In genomic region chr19:39858541-39858940, GRCh38 we compare ENCODE assay signal across 13 cellular contexts. TPM values are rescaled to one million over a fixed set of nuclear protein-coding genes. Genes with fewer than 3 reads are reported as not detected.
DNase-seq lines count a peak whose midpoint lies in the region; ATAC-seq, FAIRE-seq and TF ChIP-seq lines count a peak whose summit lies in the region.
"Had no signal": no experiment of that assay in that cellular context is flagged by ENCODE, and none has a peak within 500 bp of the region (broad histone marks: within the 10 kb centered on the region; RNA-seq: fewer than 3 reads in every experiment).

No MANE protein-coding gene starts in this region.

- H3K9me3 ChIP-seq in DND-41 (ENCODE audit: insufficient read depth, low read length, severe bottlenecking) (no peaks in the 10 kb centered on the region), PC-9 (ENCODE audit: insufficient read depth, low read depth) (no peaks in the 10 kb centered on the region)

- no peaks in the 10 kb centered on the region for H3K36me3 Mint-ChIP-seq in nephron progenitor cell (ENCODE audit: low read depth)
- no peaks in the 10 kb centered on the region for H3K36me3 Mint-ChIP-seq in activated T-cell treated with anti-CD3 and anti-CD28 coated beads, Interleukin-2, amount 50 U/mL, for 4 hours (ENCODE audit: insufficient read depth)

- H3K79me2 ChIP-seq in DND-41 (ENCODE audit: insufficient read depth, low read length) = no peaks in the 10 kb centered on the region
- H3K79me2 ChIP-seq in PC-9 (ENCODE audit: low read depth) = no peaks in the 10 kb centered on the region

- peak overlapping the region; percentile 30 for H3K4me3 Mint-ChIP-seq in nephron progenitor cell
- no peak overlapping the region for H3K4me3 Mint-ChIP-seq in activated T-cell treated with anti-CD3 and anti-CD28 coated beads, Interleukin-2, amount 50 U/mL, for 4 hours
- H3K4me3 Mint-ChIP-seq: activated B cell treated with CpG ODN at 0.5 μM for 24 hours; activated T-cell treated with anti-CD3 and anti-CD28 coated beads, Interleukin-2, amount 50 U/mL, for 72 hours had no signal

- no peaks in the 10 kb centered on the region for H3K9me2 ChIP-seq in PC-9 (ENCODE audit: insufficient read depth)

- no TSS peak for BruUV-seq in PC-9 (replicated peaks; lab: Mats Ljungman, UMichigan)

- peaks cover 17% of the 10 kb centered on the region for H3K27me3 Mint-ChIP-seq in nephron progenitor cell (ENCODE audit: low read depth, poor library complexity)
- H3K27me3 Mint-ChIP-seq in activated T-cell treated with anti-CD3 and anti-CD28 coated beads, Interleukin-2, amount 50 U/mL, for 4 hours (ENCODE audit: low read depth) = no peaks in the 10 kb centered on the region

- H3F3A ChIP-seq in PC-9 (ENCODE audit: insufficient read depth, low read depth) = no peaks in the 10 kb centered on the region

- H3K4me1 ChIP-seq in DND-41 (ENCODE audit: insufficient read depth, low read length) (peaks cover 15% of the 10 kb centered on the region), PC-9 (replicated peaks; ENCODE audit: insufficient read depth) (no peaks in the 10 kb centered on the region)

- H3K9ac ChIP-seq in DND-41 (ENCODE audit: low read depth, low read length) = peak overlapping the region; percentile 48

- H2AFZ ChIP-seq in DND-41 (ENCODE audit: low read depth, low read length) = peak overlapping the region; percentile 76
- H2AFZ ChIP-seq in PC-9 = no peak overlapping the region

- no peak for FAIRE-seq in bronchial epithelial cell (lab: Jason Lieb, UNC)
- FAIRE-seq: GM12878 had no signal

- CTCF ChIA-PET in PC-9 (lab: Charles Lee) = no interaction called here

- peak; percentile 99 for ATAC-seq in DND-41 (ENCODE audit: insufficient read depth, low read depth)
- no peak for ATAC-seq in activated T-cell treated with anti-CD3 and anti-CD28 coated beads, Interleukin-2, amount 50 U/mL, for 4 hours
- ATAC-seq: activated T-cell treated with anti-CD3 and anti-CD28 coated beads, Interleukin-2, amount 50 U/mL, for 72 hours; GM12878 had no signal

- H3K36me3 ChIP-seq in DND-41 (ENCODE audit: insufficient read depth, low read length) (no peaks in the 10 kb centered on the region), bronchial epithelial cell (ENCODE audit: control insufficient read depth, insufficient read depth, low read length) (no peaks in the 10 kb centered on the region), PC-9 (ENCODE audit: low read depth) (no peaks in the 10 kb centered on the region)

- H3K4me3 ChIP-seq in DND-41 (ENCODE audit: low read depth in 1 of 2, low read length in 2 of 2) = peak overlapping the region in 1 of 2 experiments; percentile 50; a peak in 2 of 4 replicates
- H3K4me3 ChIP-seq in bronchial epithelial cell (ENCODE audit: low read depth, low read length) = no peak overlapping the region
- H3K4me3 ChIP-seq in PC-9 = no peak overlapping the region
- H3K4me3 ChIP-seq: GM12878 had no signal

- POLR2A ChIA-PET in PC-9 (lab: Charles Lee; ENCODE audit: unreplicated experiment) = no interaction called here

- peak; percentile 32 for TF ChIP-seq CTCF in DND-41 (IDR thresholded peaks at IDR 0.05; ENCODE audit: borderline replicate concordance, extremely low read depth, low read length, poor library complexity, severe bottlenecking)
- TF ChIP-seq CTCF in bronchial epithelial cell (IDR thresholded peaks at IDR 0.05; ENCODE audit: insufficient read depth, low read length, severe bottlenecking) = no peak
- TF ChIP-seq CTCF in nephron progenitor cell (IDR thresholded peaks at IDR 0.05) = no peak
- TF ChIP-seq CTCF in PC-9 (conservative IDR thresholded peaks at IDR 0.05) = no peak

- H3K27ac ChIP-seq in DND-41 (ENCODE audit: low read length) = peak overlapping the region; percentile 73
- no peak overlapping the region for H3K27ac ChIP-seq in PC-9

- no peaks in the 10 kb centered on the region for H3K4me1 Mint-ChIP-seq in nephron progenitor cell
- H3K4me1 Mint-ChIP-seq in activated T-cell treated with anti-CD3 and anti-CD28 coated beads, Interleukin-2, amount 50 U/mL, for 4 hours (ENCODE audit: low read depth) = no peaks in the 10 kb centered on the region
- H3K4me1 Mint-ChIP-seq: activated B cell treated with CpG ODN at 0.5 μM for 24 hours had no signal

- H3K27ac Mint-ChIP-seq in nephron progenitor cell = no peak overlapping the region
- H3K27ac Mint-ChIP-seq: activated B cell treated with CpG ODN at 0.5 μM for 24 hours; activated T-cell treated with anti-CD3 and anti-CD28 coated beads, Interleukin-2, amount 50 U/mL, for 72 hours had no signal

- H3K4me2 ChIP-seq in DND-41 (ENCODE audit: insufficient read depth, low read length) (peak overlapping the region; percentile 61), PC-9 (no peak overlapping the region)

- H4K20me1 ChIP-seq in DND-41 (ENCODE audit: insufficient read depth, low read length) = no peaks in the 10 kb centered on the region
- H4K20me1 ChIP-seq in PC-9 (ENCODE audit: insufficient read depth) = no peaks in the 10 kb centered on the region

- H3K27me3 ChIP-seq in DND-41 (ENCODE audit: insufficient read depth, low read length, poor library complexity) (no peaks in the 10 kb centered on the region), bronchial epithelial cell (ENCODE audit: control insufficient read depth, insufficient read depth, low read length) (no peaks in the 10 kb centered on the region), PC-9 (ENCODE audit: insufficient read depth, low read depth) (peaks cover 9% of the 10 kb centered on the region)

- DNase-seq in DND-41 (peak; percentile 88), HT1080 (ENCODE audit: low read depth) (peak; percentile 49), bronchial epithelial cell (ENCODE audit: low read depth) (peak; percentile 61), nephron progenitor cell (peak; percentile 18), PC-9 (no peak), NCI-H774 (lab: John Stamatoyannopoulos, UW) (no peak), globus pallidus (ENCODE audit: low spot score) (no peak)
- DNase-seq in activated T-cell treated with anti-CD3 and anti-CD28 coated beads, Interleukin-2, amount 50 U/mL, for 4 hours = no peak
- DNase-seq: activated B cell treated with CpG ODN at 0.5 μM for 24 hours; activated T-cell treated with anti-CD3 and anti-CD28 coated beads, Interleukin-2, amount 50 U/mL, for 72 hours; KBM-7; NCI-H1930 had no signal

- peaks cover 10% of the 10 kb centered on the region for H3K9me3 Mint-ChIP-seq in nephron progenitor cell
- H3K9me3 Mint-ChIP-seq in activated T-cell treated with anti-CD3 and anti-CD28 coated beads, Interleukin-2, amount 50 U/mL, for 4 hours = peaks cover 4% of the 10 kb centered on the region
- H3K9me3 Mint-ChIP-seq: activated T-cell treated with anti-CD3 and anti-CD28 coated beads, Interleukin-2, amount 50 U/mL, for 72 hours had no signal

- intact Hi-C loops in PC-9 (cut with micrococcal nuclease; ENCODE audit: unreplicated experiment) = no loop called here

RNA-seq across cellular contexts. Expression of gene FBL, which starts 12.4 kb away (rescaled TPM):
- 265 and 384 TPM in 2 replicates for total RNA-seq in HT1080 (2014; rRNA removed; shearing (Covaris generic))
- polyA plus RNA-seq in HT1080 (2015; cell fraction: cytosol; rRNA removed) = 245 and 271 TPM in 2 replicates
- 136 and 139 TPM in 2 replicates for polyA plus RNA-seq in HT1080 (2015; cell fraction: nucleus; rRNA removed)
- total RNA-seq in bronchial epithelial cell (216 and 500 TPM in 2 replicates), PC-9 (2021) (437 and 498 TPM in 2 replicates)
- 100 to 1,000 TPM; 738 to 880 (median 839) TPM for total RNA-seq in activated T-cell treated with anti-CD3 and anti-CD28 coated beads, Interleukin-2, amount 50 U/mL, for 4 hours

RNA-seq across cellular contexts. Expression of gene DYRK1B, which starts 24.6 kb away (rescaled TPM):
- 0.60 and 1.3 TPM in 2 replicates for total RNA-seq in HT1080 (2014; rRNA removed; shearing (Covaris generic))
- polyA plus RNA-seq in HT1080 (2015; cell fraction: cytosol; rRNA removed) = 0.86 and 1.3 TPM in 2 replicates
- 1.8 and 3.5 TPM in 2 replicates for polyA plus RNA-seq in HT1080 (2015; cell fraction: nucleus; rRNA removed)
- total RNA-seq in bronchial epithelial cell (3.2 and 5.8 TPM in 2 replicates), PC-9 (2021) (29.9 and 39.5 TPM in 2 replicates)
- total RNA-seq in activated T-cell treated with anti-CD3 and anti-CD28 coated beads, Interleukin-2, amount 50 U/mL, for 4 hours = 1 to 10 TPM; 2.8 to 3.2 (median 2.8) TPM

Comparison
In these comparisons a context has a peak if more than half of its experiments do, and no peak if none do; other contexts are left out.
1. DNase-seq: peak in DND-41 (single experiment), HT1080 (single experiment), bronchial epithelial cell (single experiment) and nephron progenitor cell (single experiment); none in PC-9 (0 of 2), NCI-H774 (single experiment), globus pallidus (single experiment) and activated T-cell treated with anti-CD3 and anti-CD28 coated beads, Interleukin-2, amount 50 U/mL, for 4 hours (single experiment).